17 cellular contexts compared by ENCODE assay signal in genomic region chr17:68301438-68301959, GRCh38. TPM values are rescaled to one million over a fixed set of nuclear protein-coding genes. Genes with fewer than 3 reads are reported as not detected.
DNase-seq lines count a peak whose midpoint lies in the region; ATAC-seq and TF ChIP-seq lines count a peak whose summit lies in the region.
"Had no signal": no experiment of that assay in that cellular context is flagged by ENCODE, and none has a peak within 500 bp of the region (broad histone marks: within the 10 kb centered on the region; RNA-seq: fewer than 3 reads in every experiment).

No MANE protein-coding gene starts in this region.

- no peak overlapping the region for H3K23ac ChIP-seq in trophoblast cell (ENCODE audit: low read length)

- H3K79me2 ChIP-seq in trophoblast cell (ENCODE audit: control insufficient read depth, insufficient read depth, low read length, poor library complexity), result no peaks in the 10 kb centered on the region

- H3K27ac Mint-ChIP-seq in dendritic cell treated with granulocyte-macrophage colony-stimulating factor and Interleukin-4, amounts not matched to agents 40 ng/mL and 50 ng/mL, for 4 days, result peak overlapping the region; percentile 16
- H3K27ac Mint-ChIP-seq: activated CD8-positive, alpha-beta memory T cell treated with anti-CD3 and anti-CD28 coated beads, Interleukin-2, amount 10 ng/mL, durations not matched to agents 7 days and 5 days had no signal

- H3K14ac ChIP-seq in trophoblast cell (ENCODE audit: low read length), result peak overlapping the region; percentile 26

- H3K4me3 Mint-ChIP-seq in dendritic cell treated with granulocyte-macrophage colony-stimulating factor and Interleukin-4, amounts not matched to agents 40 ng/mL and 50 ng/mL, for 4 days, result no peak overlapping the region
- H3K4me3 Mint-ChIP-seq: activated CD8-positive, alpha-beta memory T cell treated with anti-CD3 and anti-CD28 coated beads, Interleukin-2, amount 10 ng/mL, durations not matched to agents 7 days and 5 days had no signal

- H2BK12ac ChIP-seq in trophoblast cell (ENCODE audit: low read length), result no peak overlapping the region

- H3K4me1 Mint-ChIP-seq in dendritic cell treated with granulocyte-macrophage colony-stimulating factor and Interleukin-4, amounts not matched to agents 40 ng/mL and 50 ng/mL, for 4 days (ENCODE audit: low read depth), result peaks cover 33% of the 10 kb centered on the region

- WGBS in trophoblast cell (ENCODE audit: extremely low coverage, insufficient coverage, insufficient read length), result no CpG with 5 or more reads among the region's 9 CpGs
- WGBS in thyroid gland, 2 donors, result 77 to 79% methylated on average over 9 of the region's 9 CpGs

- H3K4me1 ChIP-seq in trophoblast cell (ENCODE audit: control insufficient read depth in 1 of 2, insufficient read depth in 2 of 2, low read length in 2 of 2) (peaks cover 16 to 22% of the 10 kb centered on the region in 2 experiments), thyroid gland (peaks cover 10 to 16% of the 10 kb centered on the region in 2 donors)

- no peak overlapping the region for H4K12ac ChIP-seq in trophoblast cell (ENCODE audit: low read depth, low read length)

- H3K36me3 Mint-ChIP-seq in dendritic cell treated with granulocyte-macrophage colony-stimulating factor and Interleukin-4, amounts not matched to agents 40 ng/mL and 50 ng/mL, for 4 days (ENCODE audit: low read depth), result peaks cover 3% of the 10 kb centered on the region

- intact Hi-C loops in dendritic cell treated with granulocyte-macrophage colony-stimulating factor and Interleukin-4, amounts not matched to agents 40 ng/mL and 50 ng/mL, for 4 days (cut with micrococcal nuclease), result no loop called here
- intact Hi-C loops in thyroid gland (cut with DNase I), result no loop called here

- no peak overlapping the region for H2BK120ac ChIP-seq in trophoblast cell (ENCODE audit: insufficient read depth, low read length, poor library complexity)

- TF ChIP-seq POLR2A in thyroid gland (IDR thresholded peaks at IDR 0.05), result no peak

- no peak for TF ChIP-seq CTCF in thyroid gland (IDR thresholded peaks at IDR 0.05)

- no peak overlapping the region for H2AFZ ChIP-seq in trophoblast cell (ENCODE audit: insufficient read depth, low read length, poor library complexity)

- no peak overlapping the region for H3K4me2 ChIP-seq in trophoblast cell (ENCODE audit: low read length)
- H3K4me2 ChIP-seq: A549 had no signal

- peaks cover 14% of the 10 kb centered on the region for H3K79me1 ChIP-seq in trophoblast cell (ENCODE audit: low read length)

- no peak overlapping the region for H4K91ac ChIP-seq in trophoblast cell (ENCODE audit: low read depth, low read length)

- H3K36me3 ChIP-seq in trophoblast cell (ENCODE audit: control insufficient read depth in 1 of 2, insufficient read depth in 2 of 2, low read length in 2 of 2), result no peaks in the 10 kb centered on the region
- no peaks in the 10 kb centered on the region for H3K36me3 ChIP-seq in thyroid gland

- H3K27me3 ChIP-seq in trophoblast cell (ENCODE audit: insufficient read depth, low read length) (no peaks in the 10 kb centered on the region), thyroid gland (no peaks in the 10 kb centered on the region)

- H2AK5ac ChIP-seq in trophoblast cell (ENCODE audit: low read length), result no peak overlapping the region

- DNase-seq in SIG-M5 treated with dmso at 0.1 percent for 504 hours (lab: John Stamatoyannopoulos, UW; ENCODE audit: unreplicated experiment) (peak; percentile 43), SIG-M5 (lab: John Stamatoyannopoulos, UW) (no peak), NCI-H2196 (lab: John Stamatoyannopoulos, UW; ENCODE audit: unreplicated experiment) (peak; percentile 79), trophoblast cell (peak; percentile 89 to 93), thyroid gland (no peak), GM19238 (ENCODE audit: insufficient read length, low spot score) (no peak)
- DNase-seq: activated CD4-positive, CD25-positive, alpha-beta regulatory T cell; activated CD8-positive, alpha-beta memory T cell treated with anti-CD3 and anti-CD28 coated beads, Interleukin-2, amount 10 ng/mL, durations not matched to agents 7 days and 5 days; activated naive CD4-positive, alpha-beta T cell treated with Interleukin-2 at 50 U/mL for 16 hours; dorsolateral prefrontal cortex; hypothalamus; naive thymus-derived CD4-positive, alpha-beta T cell; NCI-H226; T-helper 1 cell had no signal

- no peak overlapping the region for H3K4ac ChIP-seq in trophoblast cell (ENCODE audit: low read depth, low read length)

- peak overlapping the region; percentile 86 for H3K27ac ChIP-seq in trophoblast cell (ENCODE audit: low read depth, low read length)
- no peak overlapping the region for H3K27ac ChIP-seq in thyroid gland
- H3K27ac ChIP-seq: A549 had no signal

- no peak for ATAC-seq in HG02840 (IDR thresholded peaks at IDR 0.05; ENCODE audit: low FRiP score, unreplicated experiment)
- ATAC-seq: activated CD8-positive, alpha-beta memory T cell treated with anti-CD3 and anti-CD28 coated beads, Interleukin-2, amount 10 ng/mL, durations not matched to agents 7 days and 5 days; naive thymus-derived CD4-positive, alpha-beta T cell had no signal

- H2BK5ac ChIP-seq in trophoblast cell (ENCODE audit: low read depth, low read length, poor library complexity), result peak overlapping the region; percentile 49

- no peaks in the 10 kb centered on the region for H3K9me3 Mint-ChIP-seq in dendritic cell treated with granulocyte-macrophage colony-stimulating factor and Interleukin-4, amounts not matched to agents 40 ng/mL and 50 ng/mL, for 4 days
- H3K9me3 Mint-ChIP-seq: naive thymus-derived CD4-positive, alpha-beta T cell had no signal

- H4K8ac ChIP-seq in trophoblast cell (ENCODE audit: low read depth, low read length), result peak overlapping the region; percentile 11

- H3K9me3 ChIP-seq in trophoblast cell (ENCODE audit: insufficient read depth, low read depth, low read length) (no peaks in the 10 kb centered on the region), thyroid gland (no peaks in the 10 kb centered on the region)
- H3K9me3 ChIP-seq: A549 had no signal

- H3K27me3 Mint-ChIP-seq in dendritic cell treated with granulocyte-macrophage colony-stimulating factor and Interleukin-4, amounts not matched to agents 40 ng/mL and 50 ng/mL, for 4 days, result no peaks in the 10 kb centered on the region
- H3K27me3 Mint-ChIP-seq: activated CD8-positive, alpha-beta memory T cell treated with anti-CD3 and anti-CD28 coated beads, Interleukin-2, amount 10 ng/mL, durations not matched to agents 7 days and 5 days had no signal

- H3K18ac ChIP-seq in trophoblast cell (ENCODE audit: low read length), result no peak overlapping the region

- H3K4me3 ChIP-seq in trophoblast cell (ENCODE audit: low read depth, low read length), result no peak overlapping the region
- no peak overlapping the region for H3K4me3 ChIP-seq in thyroid gland (replicated peaks in 1 of 3)
- H3K4me3 ChIP-seq: A549, dorsolateral prefrontal cortex had no signal

- H3K9ac ChIP-seq in trophoblast cell (ENCODE audit: low read length), result no peak overlapping the region

RNA-seq across cellular contexts. Expression of gene ARSG, which starts 10.2 kb away (rescaled TPM):
- 2.8 and 3.0 TPM in 2 replicates for polyA plus RNA-seq in trophoblast cell (2013)
- total RNA-seq in thyroid gland, result 10 to 100 TPM in 3 of 4 donors, 1 to 10 TPM in 1; 9.1 to 28.3 (median 18.1) TPM

RNA-seq across cellular contexts. Expression of gene SLC16A6, which starts 10.6 kb away (rescaled TPM):
- 10.7 and 11.1 TPM in 2 replicates for polyA plus RNA-seq in trophoblast cell (2013)
- total RNA-seq in thyroid gland, result 1 to 10 TPM in 1 of 4 donors, under 1 TPM in 3; 0.13 to 1.8 (median 0.46) TPM

RNA-seq across cellular contexts. Expression of gene AMZ2, which starts 53.7 kb away (rescaled TPM):
- polyA plus RNA-seq in trophoblast cell (2013), result 102 and 110 TPM in 2 replicates
- 10 to 100 TPM; 25.0 to 72.1 (median 63.1) TPM for total RNA-seq in thyroid gland

Comparison
In these comparisons a context has a peak if more than half of its experiments do, and no peak if none do; other contexts are left out.
1. DNase-seq: peak in SIG-M5 treated with dmso at 0.1 percent for 504 hours (single experiment), NCI-H2196 (single experiment) and trophoblast cell (2 of 2); none in SIG-M5 (single experiment), thyroid gland (0 of 2) and GM19238 (single experiment).